In genomic region chr10:18102404-18102803, GRCh38 we compare ENCODE assay signal across 10 cellular contexts. TPM values are rescaled to one million over a fixed set of nuclear protein-coding genes. Genes with fewer than 3 reads are reported as not detected.
"Had no signal": no experiment of that assay in that cellular context is flagged by ENCODE, and none has a peak within 500 bp of the region (broad histone marks: within the 10 kb centered on the region; RNA-seq: fewer than 3 reads in every experiment).

No MANE protein-coding gene starts in this region.

- ATAC-seq: GM23338 had no signal

- H3K4me3 ChIP-seq: GM23338 had no signal

- H2AFZ ChIP-seq: GM23338 had no signal

- DNase-seq: H9, HCEC 1CT, Karpas-422, KBM-7 had no signal

- H3K27ac ChIP-seq: KMS-11 had no signal

- FAIRE-seq: H54, HTR-8/SVneo had no signal

- H3K4me2 ChIP-seq: GM23338, KMS-11 had no signal

- H3K9ac ChIP-seq: KMS-11 had no signal

RNA-seq across cellular contexts. Expression of gene CACNB2, which starts 37.8 kb away (rescaled TPM):
- total RNA-seq: HT-29, LHCN-M2 had no signal
